In the genomic region with DNA sequence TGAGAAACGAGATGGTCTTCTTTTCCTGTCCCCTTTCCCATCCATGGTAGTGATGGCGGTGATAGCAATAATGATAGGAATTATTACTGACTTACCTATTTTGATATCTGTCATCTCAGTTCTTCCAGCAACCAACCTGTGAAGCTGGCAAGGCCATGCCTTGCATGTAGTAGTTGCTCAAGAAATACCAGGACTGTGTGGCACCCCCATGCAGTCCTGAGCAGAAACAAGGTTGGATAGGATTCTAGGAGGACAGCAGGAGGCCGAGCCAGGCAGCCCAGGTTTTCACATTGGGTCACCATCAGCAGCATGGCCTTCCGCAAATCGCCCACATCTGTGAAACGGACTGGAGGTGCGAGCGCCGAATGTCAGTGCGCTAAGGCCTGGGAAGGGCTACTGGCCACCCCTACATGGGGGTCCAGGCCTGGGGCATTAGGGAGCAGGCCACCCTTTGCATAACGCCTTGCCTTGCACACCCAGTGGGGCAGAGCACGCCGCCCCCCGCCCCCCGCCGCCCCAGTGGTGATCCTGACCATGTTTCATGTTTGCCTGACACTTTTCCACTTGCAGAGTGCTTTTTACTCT, we compare ENCODE assay signal across 8 cellular contexts. TPM values are rescaled to one million over a fixed set of nuclear protein-coding genes. Genes with fewer than 3 reads are reported as not detected.
DNase-seq lines count a peak whose midpoint lies in the region; ATAC-seq and TF ChIP-seq lines count a peak whose summit lies in the region.

No MANE protein-coding gene starts in this region.

- H3K27me3 Mint-ChIP-seq in CD4-positive, alpha-beta memory T cell = no peaks in the 10 kb centered on the region
- H3K27me3 Mint-ChIP-seq in endothelial cell (ENCODE audit: unreplicated experiment) = peaks cover 22% of the 10 kb centered on the region

- peak overlapping the region; percentile 92 to 98 (median 97) for H3K4me3 Mint-ChIP-seq in CD4-positive, alpha-beta memory T cell
- peak overlapping the region; percentile 89 for H3K4me3 Mint-ChIP-seq in endothelial cell (ENCODE audit: unreplicated experiment)

- peak overlapping the region; percentile 91 to 98 (median 96) for H3K27ac Mint-ChIP-seq in CD4-positive, alpha-beta memory T cell
- no peak overlapping the region for H3K27ac Mint-ChIP-seq in endothelial cell (ENCODE audit: unreplicated experiment)

- H3K27me3 ChIP-seq in CD4-positive, alpha-beta memory T cell (ENCODE audit: insufficient read depth, low read length) = no peaks in the 10 kb centered on the region
- H3K27me3 ChIP-seq in Peyer's patch = no peaks in the 10 kb centered on the region
- H3K27me3 ChIP-seq in ovary = no peaks in the 10 kb centered on the region

- CTCF ChIA-PET in CD4-positive, alpha-beta memory T cell (lab: Charles Lee; ENCODE audit: partially characterized antibody) = interaction anchor here (0.7 to 7.1 kb wide), 10 partner anchors 9 to 149 kb away, joined by 3 to 54 read pairs (median 6); partner anchors contain the start of gene RAD9A

- POLR2A ChIA-PET in CD4-positive, alpha-beta memory T cell (lab: Charles Lee; ENCODE audit: partially characterized antibody) = interaction anchor here (0.8 to 17.3 kb wide), 12 partner anchors 18 to 162 kb away, joined by 3 to 1163 read pairs (median 21); partner anchors contain the start of genes ANKRD13D, POLD4, PPP1CA and SSH3

- H3K27ac ChIP-seq in CD4-positive, alpha-beta memory T cell (ENCODE audit: low read depth, low read length) = peak overlapping the region; percentile 80
- peak overlapping the region; percentile 90 to 100 (median 98) for H3K27ac ChIP-seq in Peyer's patch
- H3K27ac ChIP-seq in ovary = no peak overlapping the region

- H3K4me1 Mint-ChIP-seq in CD4-positive, alpha-beta memory T cell = peaks cover 38 to 86% (median 54%) of the 10 kb centered on the region in 4 donors
- peaks cover 52% of the 10 kb centered on the region for H3K4me1 Mint-ChIP-seq in endothelial cell (ENCODE audit: unreplicated experiment)

- TF ChIP-seq CTCF in Peyer's patch (IDR thresholded peaks at IDR 0.05) (no peak), endothelial cell (IDR thresholded peaks at IDR 0.05; ENCODE audit: unreplicated experiment) (no peak), ovary (IDR thresholded peaks at IDR 0.05) (no peak)

- no peaks in the 10 kb centered on the region for H3K9me3 Mint-ChIP-seq in CD4-positive, alpha-beta memory T cell
- no peaks in the 10 kb centered on the region for H3K9me3 Mint-ChIP-seq in endothelial cell (ENCODE audit: unreplicated experiment)

- peaks cover 29% of the 10 kb centered on the region for H3K36me3 ChIP-seq in CD4-positive, alpha-beta memory T cell (ENCODE audit: insufficient read depth, low read length)
- H3K36me3 ChIP-seq in Peyer's patch (peaks cover 0 to 21% (median 0%) of the 10 kb centered on the region in 3 donors), ovary (no peaks in the 10 kb centered on the region)

- no peak for ATAC-seq in GM21528 (IDR thresholded peaks at IDR 0.05; ENCODE audit: low FRiP score, unreplicated experiment)

- no peaks in the 10 kb centered on the region for H3K9me3 ChIP-seq in CD4-positive, alpha-beta memory T cell (ENCODE audit: control insufficient read depth in 1 of 2, low read length in 2 of 2)
- H3K9me3 ChIP-seq in Peyer's patch (no peaks in the 10 kb centered on the region), ovary (no peaks in the 10 kb centered on the region)

- WGBS in ovary, 3 donors = 77 to 87% (median 83%) methylated on average over 16 of the region's 16 CpGs

- no peak for TF ChIP-seq EP300 in ovary (IDR thresholded peaks at IDR 0.05)

- TF ChIP-seq POLR2A in Peyer's patch (IDR thresholded peaks at IDR 0.05) (no peak), ovary (IDR thresholded peaks at IDR 0.05) (no peak)

- intact Hi-C loops in CD4-positive, alpha-beta memory T cell (cut with micrococcal nuclease) = loop anchor here (1.0 to 5.0 kb wide), 2 partner anchors 9 to 104 kb away; partner anchors contain the start of gene CLCF1
- intact Hi-C loops in ovary (cut with DNase I) = loop anchor here in 1 of 4 donors (5.0 kb wide), 1 partner anchor 49 kb away; no protein-coding TSS in a partner anchor

- H3K4me1 ChIP-seq in CD4-positive, alpha-beta memory T cell (ENCODE audit: insufficient read depth, low read length) = peaks cover 71% of the 10 kb centered on the region
- peaks cover 15 to 68% (median 64%) of the 10 kb centered on the region in 4 donors for H3K4me1 ChIP-seq in Peyer's patch
- H3K4me1 ChIP-seq in ovary (ENCODE audit: insufficient read depth) = peaks cover 34% of the 10 kb centered on the region

- H3K4me3 ChIP-seq in CD4-positive, alpha-beta memory T cell (ENCODE audit: low read length in 2 of 2) = peak overlapping the region; percentile 88 to 92
- H3K4me3 ChIP-seq in Peyer's patch = peak overlapping the region in 3 of 4 donors; percentile 72 to 97 (median 92)
- H3K4me3 ChIP-seq in ovary = no peak overlapping the region

- peak in 1 of 5 donors; percentile 17 for DNase-seq in CD4-positive, alpha-beta memory T cell
- DNase-seq in Peyer's patch (peak in 2 of 3 donors; percentile 30 to 44), endothelial cell (ENCODE audit: low spot score) (no peak), ovary (peak in 3 of 5 donors; percentile 18 to 30 (median 19)), RPMI8226 (no peak), iPS-NIHi7 (ENCODE audit: extremely low spot score) (no peak), NCI-H1105 treated with DMSO at 0.1 percent for 48 hours (lab: John Stamatoyannopoulos, UW) (no peak)

- H3K36me3 Mint-ChIP-seq in CD4-positive, alpha-beta memory T cell = peaks cover 29 to 50% of the 10 kb centered on the region in 2 donors
- H3K36me3 Mint-ChIP-seq in endothelial cell (ENCODE audit: low read depth, unreplicated experiment) = peaks cover 13% of the 10 kb centered on the region

RNA-seq across cellular contexts. Expression of gene GRK2, which starts 2.5 kb away (rescaled TPM):
- total RNA-seq in CD4-positive, alpha-beta memory T cell = 100 to 1,000 TPM; 299 to 310 TPM
- 10 to 100 TPM; 12.8 to 63.7 TPM for polyA plus RNA-seq in CD4-positive, alpha-beta memory T cell
- total RNA-seq in Peyer's patch (100 to 1,000 TPM; 103 to 276 (median 163) TPM), endothelial cell (ENCODE audit: unreplicated experiment) (92.7 TPM), ovary (10 to 100 TPM; 24.8 to 58.1 (median 49.0) TPM)
- 10 to 100 TPM; 21.5 to 39.3 TPM for polyA plus RNA-seq in ovary

RNA-seq across cellular contexts. Expression of gene ANKRD13D, which starts 20.3 kb away (rescaled TPM):
- 100 to 1,000 TPM; 244 to 247 TPM for total RNA-seq in CD4-positive, alpha-beta memory T cell
- polyA plus RNA-seq in CD4-positive, alpha-beta memory T cell = 10 to 100 TPM; 12.0 to 31.3 TPM
- total RNA-seq in Peyer's patch = 10 to 100 TPM; 25.4 to 97.4 (median 41.5) TPM
- total RNA-seq in endothelial cell (ENCODE audit: unreplicated experiment) = 65.1 TPM
- 10 to 100 TPM; 35.6 to 60.9 (median 44.6) TPM for total RNA-seq in ovary
- polyA plus RNA-seq in ovary = 10 to 100 TPM in 1 of 2 donors, 1 to 10 TPM in 1; 5.6 to 29.3 TPM

RNA-seq across cellular contexts. Expression of gene SSH3, which starts 34.6 kb away (rescaled TPM):
- total RNA-seq in CD4-positive, alpha-beta memory T cell = 10 to 100 TPM; 22.5 to 26.3 TPM
- polyA plus RNA-seq in CD4-positive, alpha-beta memory T cell = 1 to 10 TPM in 1 of 2 donors, under 1 TPM in 1; 0.79 to 6.5 TPM
- 100 to 1,000 TPM in 2 of 4 donors, 10 to 100 TPM in 2; 55.9 to 128 (median 99.9) TPM for total RNA-seq in Peyer's patch
- 7.3 TPM for total RNA-seq in endothelial cell (ENCODE audit: unreplicated experiment)
- total RNA-seq in ovary = 10 to 100 TPM; 37.9 to 69.9 (median 52.1) TPM
- 10 to 100 TPM; 18.1 to 32.1 TPM for polyA plus RNA-seq in ovary

Comparison
In these comparisons a context has a peak if more than half of its experiments do, and no peak if none do; other contexts are left out.
1. DNase-seq: peak in Peyer's patch (2 of 3) and ovary (3 of 5); none in endothelial cell (single experiment), RPMI8226 (single experiment), iPS-NIHi7 (single experiment) and NCI-H1105 treated with DMSO at 0.1 percent for 48 hours (single experiment).
2. H3K27ac ChIP-seq: peak in CD4-positive, alpha-beta memory T cell (single experiment) and Peyer's patch (4 of 4); none in ovary (0 of 2).